15 cellular contexts compared by ENCODE assay signal in the genomic region with DNA sequence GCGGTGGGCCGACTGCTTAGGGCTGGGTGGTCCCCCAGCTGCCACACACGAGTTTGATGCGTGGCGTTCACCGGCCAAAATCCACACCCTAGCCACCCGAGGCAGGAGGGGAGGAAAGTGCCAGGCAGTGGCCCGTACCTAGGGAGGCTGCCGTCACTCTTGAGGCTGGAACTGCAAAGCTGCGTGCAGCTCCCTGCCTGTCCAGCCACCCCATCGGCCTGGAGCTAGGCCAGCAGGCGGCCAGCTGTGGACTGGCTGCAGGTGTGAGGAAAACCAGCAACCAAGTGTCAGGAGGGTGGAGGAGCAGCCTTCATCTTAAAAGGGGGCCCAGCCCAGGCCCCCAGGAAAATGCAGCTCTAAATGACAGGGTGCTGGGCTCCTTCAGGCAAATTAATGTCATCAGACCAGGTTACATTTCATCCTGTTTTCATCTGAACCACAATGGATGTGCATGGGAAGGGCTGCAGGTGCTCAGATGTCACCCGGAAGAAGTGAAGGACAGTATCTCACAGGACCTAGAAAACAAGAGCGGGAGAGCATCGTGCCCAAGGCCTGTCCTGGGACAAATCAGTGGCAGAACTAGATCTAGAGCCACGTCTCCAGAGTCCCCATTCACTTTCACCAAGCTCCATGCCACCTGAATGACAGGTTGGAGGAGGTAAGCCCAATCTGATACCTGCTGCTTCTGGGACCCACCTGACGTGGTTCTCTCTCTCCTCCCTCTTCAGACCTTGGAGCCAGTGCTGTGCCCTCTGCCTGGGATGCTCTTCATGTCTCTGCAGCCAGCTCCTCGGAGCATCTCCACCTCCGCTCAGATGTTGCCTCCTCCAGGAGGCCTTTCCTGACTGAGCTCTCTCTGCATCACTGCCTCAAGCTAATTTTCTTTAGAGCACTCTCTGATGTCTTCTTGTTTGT.
DNase-seq lines count a peak whose midpoint lies in the region; ATAC-seq, FAIRE-seq and TF ChIP-seq lines count a peak whose summit lies in the region.
"Had no signal": no experiment of that assay in that cellular context is flagged by ENCODE, and none has a peak within 500 bp of the region (broad histone marks: within the 10 kb centered on the region; RNA-seq: fewer than 3 reads in every experiment).

No MANE protein-coding gene starts in this region.

- H3K9me3 ChIP-seq in right atrium auricular region (no peaks in the 10 kb centered on the region), ectodermal cell (ENCODE audit: control insufficient read depth, low read length) (no peaks in the 10 kb centered on the region), neural progenitor cell (ENCODE audit: low read depth) (no peaks in the 10 kb centered on the region), kidney (ENCODE audit: control insufficient read depth in 1 of 2, low read length in 2 of 2) (no peaks in the 10 kb centered on the region)

- H3K27ac ChIP-seq in right atrium auricular region (peak overlapping the region; percentile 88 to 95), ectodermal cell (ENCODE audit: insufficient read depth, low read depth, low read length, poor library complexity, severe bottlenecking) (peak overlapping the region; percentile 44), neural progenitor cell (peak overlapping the region; percentile 73), kidney (ENCODE audit: low read depth in 2 of 2, low read length in 2 of 2) (peak overlapping the region in 1 of 2 donors; percentile 13)
- H3K27ac ChIP-seq: WERI-Rb-1 had no signal

- H3K4me1 ChIP-seq in right atrium auricular region (peaks cover 0 to 84% of the 10 kb centered on the region in 2 donors), ectodermal cell (ENCODE audit: control insufficient read depth, insufficient read depth, low read length) (peaks cover 54% of the 10 kb centered on the region), neural progenitor cell (peaks cover 69% of the 10 kb centered on the region), kidney (ENCODE audit: control insufficient read depth in 1 of 2, insufficient read depth in 1 of 2, low read depth in 1 of 2, low read length in 2 of 2) (peaks cover 36 to 38% of the 10 kb centered on the region in 2 donors)

- no peak for TF ChIP-seq CTCF in right atrium auricular region (IDR thresholded peaks at IDR 0.05)
- TF ChIP-seq CTCF in neural progenitor cell (IDR thresholded peaks at IDR 0.05): no peak
- no peak for TF ChIP-seq CTCF in kidney (IDR thresholded peaks at IDR 0.05; ENCODE audit: borderline replicate concordance, extremely low read depth, insufficient read depth)

- H3K4me2 ChIP-seq in neural progenitor cell: peak overlapping the region; percentile 48

- H3K4me3 Mint-ChIP-seq in neural progenitor cell: no peak overlapping the region
- H3K4me3 Mint-ChIP-seq: activated CD4-positive, alpha-beta memory T cell treated with anti-CD3 and anti-CD28 coated beads, Interleukin-2, amount 10 ng/mL, durations not matched to agents 7 days and 5 days; CD4-positive, alpha-beta T cell; stimulated activated naive B cell treated with anti-CD40 and anti-IgM and Interleukin-4, amounts not matched to agents 10 μg/mL and 1 μg/mL and 100 μg/mL, for 72 hours had no signal

- 93 to 94% methylated on average over 19 of the region's 19 CpGs for WGBS in ectodermal cell, 2 experiments

- peaks cover under 1% of the 10 kb centered on the region for H3K36me3 Mint-ChIP-seq in neural progenitor cell
- H3K36me3 Mint-ChIP-seq: stimulated activated naive B cell treated with anti-CD40 and anti-IgM and Interleukin-4, amounts not matched to agents 10 μg/mL and 1 μg/mL and 100 μg/mL, for 72 hours had no signal

- H3K27ac Mint-ChIP-seq in neural progenitor cell: peak overlapping the region; percentile 5
- H3K27ac Mint-ChIP-seq: activated CD4-positive, alpha-beta memory T cell treated with anti-CD3 and anti-CD28 coated beads, Interleukin-2, amount 10 ng/mL, durations not matched to agents 7 days and 5 days; CD4-positive, alpha-beta T cell; stimulated activated naive B cell treated with anti-CD40 and anti-IgM and Interleukin-4, amounts not matched to agents 10 μg/mL and 1 μg/mL and 100 μg/mL, for 72 hours had no signal

- no peak overlapping the region for H3K9ac ChIP-seq in neural progenitor cell
- H3K9ac ChIP-seq in kidney (ENCODE audit: low read length in 2 of 2): no peak overlapping the region

- H2AFZ ChIP-seq in neural progenitor cell (replicated peaks): no peak overlapping the region

- FAIRE-seq in urothelium cell line (lab: Jason Lieb, UNC) (peak; percentile 23), kidney (lab: Jason Lieb, UNC) (no peak)

- H3K79me2 ChIP-seq in neural progenitor cell (ENCODE audit: low read depth): no peaks in the 10 kb centered on the region

- H3K4me3 ChIP-seq in right atrium auricular region (no peak overlapping the region), ectodermal cell (ENCODE audit: insufficient read depth, low read depth, low read length) (no peak overlapping the region), neural progenitor cell (no peak overlapping the region), kidney (ENCODE audit: low read length in 2 of 2) (no peak overlapping the region)

- H3F3A ChIP-seq in neural progenitor cell (ENCODE audit: low read depth): peaks cover 72% of the 10 kb centered on the region

- intact Hi-C loops in left ventricle myocardium superior (cut with micrococcal nuclease): no loop called here
- intact Hi-C loops in kidney (cut with DNase I): no loop called here

- no peaks in the 10 kb centered on the region for H3K27me3 ChIP-seq in right atrium auricular region
- H3K27me3 ChIP-seq in ectodermal cell (ENCODE audit: control insufficient read depth, insufficient read depth, low read length, poor library complexity, severe bottlenecking): no peaks in the 10 kb centered on the region
- no peaks in the 10 kb centered on the region for H3K27me3 ChIP-seq in neural progenitor cell

- H4K20me1 ChIP-seq in neural progenitor cell (ENCODE audit: low read depth): peaks cover 5% of the 10 kb centered on the region

- H3K9me3 Mint-ChIP-seq in neural progenitor cell: peaks cover 7% of the 10 kb centered on the region
- H3K9me3 Mint-ChIP-seq: CD4-positive, alpha-beta T cell; stimulated activated naive B cell treated with anti-CD40 and anti-IgM and Interleukin-4, amounts not matched to agents 10 μg/mL and 1 μg/mL and 100 μg/mL, for 72 hours had no signal

- H3K36me3 ChIP-seq in right atrium auricular region (no peaks in the 10 kb centered on the region), ectodermal cell (ENCODE audit: control insufficient read depth, insufficient read depth, low read length) (no peaks in the 10 kb centered on the region), neural progenitor cell (no peaks in the 10 kb centered on the region), kidney (ENCODE audit: control insufficient read depth in 1 of 2, insufficient read depth in 2 of 2, low read length in 2 of 2) (no peaks in the 10 kb centered on the region)
- H3K36me3 ChIP-seq: WERI-Rb-1 had no signal

- DNase-seq in right atrium auricular region (ENCODE audit: low spot score) (peak; percentile 40), left ventricle myocardium superior (no peak), neural progenitor cell (ENCODE audit: low spot score) (no peak), urothelium cell line (ENCODE audit: low spot score) (no peak), kidney (no peak), activated gamma-delta T cell treated with Interleukin-2 at 50 U/mL for 16 hours (no peak), NCI-H524 (lab: John Stamatoyannopoulos, UW) (no peak)
- DNase-seq: activated CD4-positive, alpha-beta memory T cell treated with anti-CD3 and anti-CD28 coated beads, Interleukin-2, amount 10 ng/mL, durations not matched to agents 7 days and 5 days; amygdala; DND-41; MV-4-11; stimulated activated naive B cell treated with anti-CD40 and anti-IgM and Interleukin-4, amounts not matched to agents 10 μg/mL and 1 μg/mL and 100 μg/mL, for 72 hours had no signal

- peaks cover 36% of the 10 kb centered on the region for H3K27me3 Mint-ChIP-seq in neural progenitor cell (ENCODE audit: insufficient read depth, low read depth)

- ATAC-seq in left ventricle myocardium superior: no peak
- ATAC-seq: stimulated activated naive B cell treated with anti-CD40 and anti-IgM and Interleukin-4, amounts not matched to agents 10 μg/mL and 1 μg/mL and 100 μg/mL, for 72 hours had no signal

- peaks cover 64% of the 10 kb centered on the region for H3K4me1 Mint-ChIP-seq in neural progenitor cell
